Comparison of ENCODE assay signal across 19 cellular contexts in genomic region chr16:52460652-52461172, GRCh38.
A peak's percentile ranks its signal among the peaks of the same experiment; 100 is the strongest.
DNase-seq lines count a peak whose midpoint lies in the region; TF ChIP-seq lines count a peak whose summit lies in the region.
"Had no signal": no experiment of that assay in that cellular context is flagged by ENCODE, and none has a peak within 500 bp of the region (broad histone marks: within the 10 kb centered on the region; RNA-seq: fewer than 3 reads in every experiment).

No MANE protein-coding gene starts in this region.

- no peaks in the 10 kb centered on the region for H3K4me1 ChIP-seq in esophagus squamous epithelium
- H3K4me1 ChIP-seq: BLaER1 had no signal

- H3K27me3 ChIP-seq in esophagus squamous epithelium = no peaks in the 10 kb centered on the region
- H3K27me3 ChIP-seq: BLaER1, SJCRH30 had no signal

- WGBS in esophagus squamous epithelium, 2 donors = 12 to 28% methylated on average over 1 of the region's 1 CpG

- no peak overlapping the region for H3K4me3 ChIP-seq in esophagus squamous epithelium
- H3K4me3 ChIP-seq: BLaER1, PC-9, SJCRH30 had no signal

- no peak overlapping the region for H3K27ac ChIP-seq in esophagus squamous epithelium
- H3K27ac ChIP-seq: BLaER1, PC-9, SJCRH30 had no signal

- peaks cover 40% of the 10 kb centered on the region for H3K4me1 Mint-ChIP-seq in mesothelial cell of epicardium
- H3K4me1 Mint-ChIP-seq: CD4-positive, CD25-positive, alpha-beta regulatory T cell had no signal

- no peaks in the 10 kb centered on the region for H3K9me3 ChIP-seq in esophagus squamous epithelium
- H3K9me3 ChIP-seq: BLaER1, SJCRH30 had no signal

- H3K36me3 ChIP-seq in esophagus squamous epithelium = no peaks in the 10 kb centered on the region
- H3K36me3 ChIP-seq: SJCRH30 had no signal

- H3K27ac Mint-ChIP-seq in mesothelial cell of epicardium = peak overlapping the region; percentile 44
- H3K27ac Mint-ChIP-seq: CD4-positive, CD25-positive, alpha-beta regulatory T cell had no signal

- TF ChIP-seq POLR2A in esophagus squamous epithelium (IDR thresholded peaks at IDR 0.05) = no peak

- peak; percentile 8 for DNase-seq in NCI-H2171 treated with DMSO at 0.1 percent for 48 hours (lab: John Stamatoyannopoulos, UW)
- no peak for DNase-seq in NCI-H2171 (lab: John Stamatoyannopoulos, UW)
- DNase-seq in SK-N-DZ (ENCODE audit: low spot score) = peak; percentile 43
- no peak for DNase-seq in mesothelial cell of epicardium (ENCODE audit: low spot score in 2 of 2, unreplicated experiment in 2 of 2)
- DNase-seq in NCI-H774 (lab: John Stamatoyannopoulos, UW) = no peak
- DNase-seq in stimulated activated CD4-positive, alpha-beta T cell treated with anti-CD3 and anti-CD28 coated beads, Interleukin-4, amount 100 ng/mL, for 24 hours = no peak
- DNase-seq in esophagus squamous epithelium (lab: John Stamatoyannopoulos, UW) = no peak
- DNase-seq: CD4-positive, CD25-positive, alpha-beta regulatory T cell; DMS153; DND-41; Karpas-422; NCI-H1092 treated with DMSO at 0.1 percent for 48 hours; NCI-H1436; NCI-H187; NCI-H2081 treated with DMSO at 0.1 percent for 48 hours; NCI-H748 treated with DMSO at 0.1 percent for 48 hours; PC-9; SJCRH30 had no signal

- intact Hi-C loops in esophagus squamous epithelium (cut with DNase I) = no loop called here

- H3K36me3 Mint-ChIP-seq in mesothelial cell of epicardium = no peaks in the 10 kb centered on the region
- H3K36me3 Mint-ChIP-seq: CD4-positive, CD25-positive, alpha-beta regulatory T cell had no signal

- H3K4me3 Mint-ChIP-seq in mesothelial cell of epicardium = no peak overlapping the region
- H3K4me3 Mint-ChIP-seq: CD4-positive, CD25-positive, alpha-beta regulatory T cell had no signal

- H3K9me3 Mint-ChIP-seq in mesothelial cell of epicardium = no peaks in the 10 kb centered on the region

- H3K27me3 Mint-ChIP-seq in mesothelial cell of epicardium (ENCODE audit: low read depth) = peaks cover 2% of the 10 kb centered on the region
- H3K27me3 Mint-ChIP-seq: CD4-positive, CD25-positive, alpha-beta regulatory T cell had no signal

- TF ChIP-seq CTCF in mesothelial cell of epicardium (IDR thresholded peaks at IDR 0.05; ENCODE audit: unreplicated experiment) (no peak), esophagus squamous epithelium (IDR thresholded peaks at IDR 0.05) (no peak)

Comparison
In these comparisons a context has a peak if more than half of its experiments do, and no peak if none do; other contexts are left out.
1. DNase-seq: peak in NCI-H2171 treated with DMSO at 0.1 percent for 48 hours (single experiment) and SK-N-DZ (single experiment); none in NCI-H2171 (single experiment), mesothelial cell of epicardium (0 of 2), NCI-H774 (single experiment), stimulated activated CD4-positive, alpha-beta T cell treated with anti-CD3 and anti-CD28 coated beads, Interleukin-4, amount 100 ng/mL, for 24 hours (single experiment) and esophagus squamous epithelium (single experiment).